Comparison of ENCODE assay signal across 25 cellular contexts in genomic region chr6:64896939-64897338, GRCh38.
"Had no signal": no experiment of that assay in that cellular context is flagged by ENCODE, and none has a peak within 500 bp of the region (broad histone marks: within the 10 kb centered on the region; RNA-seq: fewer than 3 reads in every experiment).

No MANE protein-coding gene starts in this region.

- H3K4me3 ChIP-seq: psoas muscle, right lobe of liver, skin epidermis, smooth muscle cell, stomach, thoracic aorta, thyroid gland, tibial nerve, upper lobe of left lung, vagina had no signal

- H3K36me3 ChIP-seq: neutrophil, right lobe of liver, stomach, thoracic aorta, thyroid gland, tibial nerve, upper lobe of left lung, vagina had no signal

- DNase-seq: naive thymus-derived CD8-positive, alpha-beta T cell; nephron progenitor cell; nucleus accumbens; psoas muscle; right cardiac atrium; right lobe of liver; stimulated activated CD4-positive, alpha-beta T cell treated with anti-CD3 and anti-CD28 coated beads, Interleukin-15, amount 100 ng/mL, for 24 hours; stimulated activated CD4-positive, alpha-beta T cell treated with anti-CD3 and anti-CD28 coated beads, Interleukin-2, amount 100 ng/mL, for 24 hours; stimulated activated CD4-positive, alpha-beta T cell treated with anti-CD3 and anti-CD28 coated beads, Interleukin-2, amount 100 ng/mL, for 48 hours; stimulated activated CD4-positive, alpha-beta T cell treated with anti-CD3 and anti-CD28 coated beads, Interleukin-4, amount 100 ng/mL, for 24 hours; stimulated activated naive B cell treated with anti-CD40 and anti-IgM and Interleukin-4, amounts not matched to agents 10 μg/mL and 1 μg/mL and 100 μg/mL, for 72 hours; stimulated activated naive CD4-positive, alpha-beta T cell treated with Interleukin-2 at 50 U/mL for 16 hours; stomach; thyroid gland; trophoblast cell; upper lobe of left lung had no signal

- H3K27me3 ChIP-seq: neutrophil, right lobe of liver, stomach, thyroid gland, tibial nerve, upper lobe of left lung, vagina had no signal

- ATAC-seq: naive thymus-derived CD8-positive, alpha-beta T cell; natural killer cell treated with Interleukin-12 subunit alpha and Interleukin-12 subunit beta and Interleukin-15 and Interleukin-18, amount 100 ng/mL, for 72 hours; psoas muscle; right cardiac atrium; right lobe of liver; stimulated activated effector memory CD8-positive, alpha-beta T cell treated with anti-CD3 and anti-CD28 coated beads, Interleukin-12 subunit alpha, Interleukin-12 subunit beta, amount 100 ng/mL, for 72 hours; stimulated activated naive B cell treated with anti-CD40 and anti-IgM and Interleukin-4, amounts not matched to agents 10 μg/mL and 1 μg/mL and 100 μg/mL, for 72 hours had no signal

- H3K4me1 ChIP-seq: parathyroid adenoma, psoas muscle, right lobe of liver, stomach, thyroid gland, tibial nerve, upper lobe of left lung, vagina had no signal

- H3K27ac ChIP-seq: neutrophil, parathyroid adenoma, psoas muscle, right lobe of liver, skin epidermis, stomach, thoracic aorta, thyroid gland, tibial nerve, upper lobe of left lung, vagina had no signal

- H3K9me3 ChIP-seq: neutrophil, psoas muscle, right lobe of liver, thoracic aorta, thyroid gland, upper lobe of left lung, vagina had no signal
